ENCODE assay signal across 2 cellular contexts in the genomic region with DNA sequence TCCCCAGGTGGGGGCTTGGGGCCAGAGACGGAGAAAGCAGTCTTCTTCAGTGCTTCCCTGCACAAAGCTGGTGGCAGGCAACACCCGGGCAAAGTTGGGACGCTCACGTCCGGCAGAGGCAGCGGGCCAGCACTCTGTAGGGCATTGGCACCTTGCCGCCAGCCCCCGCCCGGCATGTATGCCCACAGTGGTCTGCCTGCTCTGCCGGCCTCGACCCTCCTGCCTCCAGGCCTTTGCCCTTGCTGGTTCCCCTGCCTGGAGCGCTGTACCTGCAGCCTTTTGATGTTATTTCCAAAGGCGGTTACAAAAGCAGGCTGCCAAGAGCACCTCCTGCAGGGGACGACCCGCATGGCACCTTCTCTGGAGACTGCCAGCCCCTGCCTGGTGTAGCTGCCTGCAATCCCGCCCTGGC.
TF ChIP-seq lines count a peak whose summit lies in the region.

No MANE protein-coding gene starts in this region.

TF ChIP-seq in HepG2, 621 proteins besides CTCF, POLR2A, EP300 and RAD21 (continued from another document):
- TF ChIP-seq ZNF331 (CRISPR knock-in tag; IDR thresholded peaks at IDR 0.05) (no peak), ZFP36L2 (CRISPR knock-in tag; IDR thresholded peaks at IDR 0.05) (no peak), SOX5 (CRISPR knock-in tag; IDR thresholded peaks at IDR 0.05; ENCODE audit: borderline replicate concordance) (no peak), HNRNPLL (IDR thresholded peaks at IDR 0.05; ENCODE audit: low read depth, low read length, poor library complexity, severe bottlenecking) (no peak), IRX3 (CRISPR knock-in tag; IDR thresholded peaks at IDR 0.05; ENCODE audit: borderline replicate concordance, low read depth) (no peak), MBD4 (IDR thresholded peaks at IDR 0.05; ENCODE audit: borderline replicate concordance, low read length) (no peak), ZNF232 (CRISPR knock-in tag; IDR thresholded peaks at IDR 0.05; ENCODE audit: borderline replicate concordance) (no peak), ZNF24 (IDR thresholded peaks at IDR 0.05) (no peak), ARNT2 (CRISPR knock-in tag; IDR thresholded peaks at IDR 0.05; ENCODE audit: low read depth) (no peak), ZNF577 (CRISPR knock-in tag; IDR thresholded peaks at IDR 0.05; ENCODE audit: borderline replicate concordance, low read depth) (no peak), ZNF772 (CRISPR knock-in tag; IDR thresholded peaks at IDR 0.05) (no peak), ELF3 (CRISPR knock-in tag; IDR thresholded peaks at IDR 0.05) (no peak), ZFP82 (CRISPR knock-in tag; IDR thresholded peaks at IDR 0.05; ENCODE audit: borderline replicate concordance) (no peak)
- TF ChIP-seq, protein P1, sequence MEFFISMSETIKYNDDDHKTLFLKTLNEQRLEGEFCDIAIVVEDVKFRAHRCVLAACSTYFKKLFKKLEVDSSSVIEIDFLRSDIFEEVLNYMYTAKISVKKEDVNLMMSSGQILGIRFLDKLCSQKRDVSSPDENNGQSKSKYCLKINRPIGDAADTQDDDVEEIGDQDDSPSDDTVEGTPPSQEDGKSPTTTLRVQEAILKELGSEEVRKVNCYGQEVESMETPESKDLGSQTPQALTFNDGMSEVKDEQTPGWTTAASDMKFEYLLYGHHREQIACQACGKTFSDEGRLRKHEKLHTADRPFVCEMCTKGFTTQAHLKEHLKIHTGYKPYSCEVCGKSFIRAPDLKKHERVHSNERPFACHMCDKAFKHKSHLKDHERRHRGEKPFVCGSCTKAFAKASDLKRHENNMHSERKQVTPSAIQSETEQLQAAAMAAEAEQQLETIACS (CRISPR knock-in tag; IDR thresholded peaks at IDR 0.05), result no peak
- TF ChIP-seq, protein P2, sequence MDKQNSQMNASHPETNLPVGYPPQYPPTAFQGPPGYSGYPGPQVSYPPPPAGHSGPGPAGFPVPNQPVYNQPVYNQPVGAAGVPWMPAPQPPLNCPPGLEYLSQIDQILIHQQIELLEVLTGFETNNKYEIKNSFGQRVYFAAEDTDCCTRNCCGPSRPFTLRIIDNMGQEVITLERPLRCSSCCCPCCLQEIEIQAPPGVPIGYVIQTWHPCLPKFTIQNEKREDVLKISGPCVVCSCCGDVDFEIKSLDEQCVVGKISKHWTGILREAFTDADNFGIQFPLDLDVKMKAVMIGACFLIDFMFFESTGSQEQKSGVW (CRISPR knock-in tag; IDR thresholded peaks at IDR 0.05; ENCODE audit: borderline replicate concordance), result no peak
- TF ChIP-seq, protein P3, sequence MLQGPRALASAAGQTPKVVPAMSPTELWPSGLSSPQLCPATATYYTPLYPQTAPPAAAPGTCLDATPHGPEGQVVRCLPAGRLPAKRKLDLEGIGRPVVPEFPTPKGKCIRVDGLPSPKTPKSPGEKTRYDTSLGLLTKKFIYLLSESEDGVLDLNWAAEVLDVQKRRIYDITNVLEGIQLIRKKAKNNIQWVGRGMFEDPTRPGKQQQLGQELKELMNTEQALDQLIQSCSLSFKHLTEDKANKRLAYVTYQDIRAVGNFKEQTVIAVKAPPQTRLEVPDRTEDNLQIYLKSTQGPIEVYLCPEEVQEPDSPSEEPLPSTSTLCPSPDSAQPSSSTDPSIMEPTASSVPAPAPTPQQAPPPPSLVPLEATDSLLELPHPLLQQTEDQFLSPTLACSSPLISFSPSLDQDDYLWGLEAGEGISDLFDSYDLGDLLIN (CRISPR knock-in tag; IDR thresholded peaks at IDR 0.05; ENCODE audit: borderline replicate concordance), result no peak

TF ChIP-seq in WTC11, 78 proteins besides CTCF, POLR2A, EP300 and RAD21 (continued from another document):
- TF ChIP-seq, protein P4, sequence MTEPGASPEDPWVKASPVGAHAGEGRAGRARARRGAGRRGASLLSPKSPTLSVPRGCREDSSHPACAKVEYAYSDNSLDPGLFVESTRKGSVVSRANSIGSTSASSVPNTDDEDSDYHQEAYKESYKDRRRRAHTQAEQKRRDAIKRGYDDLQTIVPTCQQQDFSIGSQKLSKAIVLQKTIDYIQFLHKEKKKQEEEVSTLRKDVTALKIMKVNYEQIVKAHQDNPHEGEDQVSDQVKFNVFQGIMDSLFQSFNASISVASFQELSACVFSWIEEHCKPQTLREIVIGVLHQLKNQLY (CRISPR knock-in tag; IDR thresholded peaks at IDR 0.05), result no peak
- TF ChIP-seq, protein P5, sequence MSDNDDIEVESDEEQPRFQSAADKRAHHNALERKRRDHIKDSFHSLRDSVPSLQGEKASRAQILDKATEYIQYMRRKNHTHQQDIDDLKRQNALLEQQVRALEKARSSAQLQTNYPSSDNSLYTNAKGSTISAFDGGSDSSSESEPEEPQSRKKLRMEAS (CRISPR knock-in tag; IDR thresholded peaks at IDR 0.05), result no peak
- TF ChIP-seq ZNF121 (CRISPR knock-in tag; IDR thresholded peaks at IDR 0.05), result no peak
